Comparison of ENCODE assay signal across 1 cellular context in the genomic region with DNA sequence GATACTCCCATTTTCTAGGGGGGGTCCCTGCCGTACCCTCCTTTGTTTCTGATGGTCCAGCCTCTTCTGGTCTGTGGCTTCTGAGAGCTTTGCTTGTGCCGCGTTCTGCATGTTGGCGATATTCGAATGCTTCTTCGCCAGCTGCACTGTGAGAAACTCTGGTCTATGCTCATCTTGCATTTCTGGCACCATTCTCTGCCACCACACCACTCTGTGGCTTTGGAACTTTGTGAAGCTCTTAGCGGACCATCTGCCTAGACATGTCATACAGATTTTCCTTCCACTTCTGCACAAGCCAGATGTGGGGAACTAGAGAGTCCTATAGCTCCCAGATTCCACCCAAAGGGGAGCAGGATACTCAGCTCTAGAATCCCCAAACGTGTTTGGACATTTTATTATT.
TF ChIP-seq lines count a peak whose summit lies in the region.

No MANE protein-coding gene starts in this region.

TF ChIP-seq in GM23338, 12 proteins besides CTCF, POLR2A, EP300 and RAD21 (continued from another document):
- no peak for TF ChIP-seq POLR2AphosphoS5 (IDR thresholded peaks at IDR 0.05; ENCODE audit: low read depth)
- TF ChIP-seq CREB1 (CRISPR knock-in tag; IDR thresholded peaks at IDR 0.05; ENCODE audit: low read depth): no peak
- no peak for TF ChIP-seq ZNF331 (CRISPR knock-in tag; IDR thresholded peaks at IDR 0.05; ENCODE audit: low read depth)
- TF ChIP-seq EZH2 (IDR thresholded peaks at IDR 0.05; ENCODE audit: low read depth, unreplicated experiment): no peak
- no peak for TF ChIP-seq JUNB (IDR thresholded peaks at IDR 0.05; ENCODE audit: unreplicated experiment)
- TF ChIP-seq, protein P1, sequence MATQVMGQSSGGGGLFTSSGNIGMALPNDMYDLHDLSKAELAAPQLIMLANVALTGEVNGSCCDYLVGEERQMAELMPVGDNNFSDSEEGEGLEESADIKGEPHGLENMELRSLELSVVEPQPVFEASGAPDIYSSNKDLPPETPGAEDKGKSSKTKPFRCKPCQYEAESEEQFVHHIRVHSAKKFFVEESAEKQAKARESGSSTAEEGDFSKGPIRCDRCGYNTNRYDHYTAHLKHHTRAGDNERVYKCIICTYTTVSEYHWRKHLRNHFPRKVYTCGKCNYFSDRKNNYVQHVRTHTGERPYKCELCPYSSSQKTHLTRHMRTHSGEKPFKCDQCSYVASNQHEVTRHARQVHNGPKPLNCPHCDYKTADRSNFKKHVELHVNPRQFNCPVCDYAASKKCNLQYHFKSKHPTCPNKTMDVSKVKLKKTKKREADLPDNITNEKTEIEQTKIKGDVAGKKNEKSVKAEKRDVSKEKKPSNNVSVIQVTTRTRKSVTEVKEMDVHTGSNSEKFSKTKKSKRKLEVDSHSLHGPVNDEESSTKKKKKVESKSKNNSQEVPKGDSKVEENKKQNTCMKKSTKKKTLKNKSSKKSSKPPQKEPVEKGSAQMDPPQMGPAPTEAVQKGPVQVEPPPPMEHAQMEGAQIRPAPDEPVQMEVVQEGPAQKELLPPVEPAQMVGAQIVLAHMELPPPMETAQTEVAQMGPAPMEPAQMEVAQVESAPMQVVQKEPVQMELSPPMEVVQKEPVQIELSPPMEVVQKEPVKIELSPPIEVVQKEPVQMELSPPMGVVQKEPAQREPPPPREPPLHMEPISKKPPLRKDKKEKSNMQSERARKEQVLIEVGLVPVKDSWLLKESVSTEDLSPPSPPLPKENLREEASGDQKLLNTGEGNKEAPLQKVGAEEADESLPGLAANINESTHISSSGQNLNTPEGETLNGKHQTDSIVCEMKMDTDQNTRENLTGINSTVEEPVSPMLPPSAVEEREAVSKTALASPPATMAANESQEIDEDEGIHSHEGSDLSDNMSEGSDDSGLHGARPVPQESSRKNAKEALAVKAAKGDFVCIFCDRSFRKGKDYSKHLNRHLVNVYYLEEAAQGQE (IDR thresholded peaks at IDR 0.05; ENCODE audit: unreplicated experiment): no peak
- TF ChIP-seq NANOG (IDR thresholded peaks at IDR 0.05; ENCODE audit: borderline replicate concordance): no peak
- no peak for TF ChIP-seq STAT1 (IDR thresholded peaks at IDR 0.05; ENCODE audit: unreplicated experiment)
- TF ChIP-seq, protein P2, sequence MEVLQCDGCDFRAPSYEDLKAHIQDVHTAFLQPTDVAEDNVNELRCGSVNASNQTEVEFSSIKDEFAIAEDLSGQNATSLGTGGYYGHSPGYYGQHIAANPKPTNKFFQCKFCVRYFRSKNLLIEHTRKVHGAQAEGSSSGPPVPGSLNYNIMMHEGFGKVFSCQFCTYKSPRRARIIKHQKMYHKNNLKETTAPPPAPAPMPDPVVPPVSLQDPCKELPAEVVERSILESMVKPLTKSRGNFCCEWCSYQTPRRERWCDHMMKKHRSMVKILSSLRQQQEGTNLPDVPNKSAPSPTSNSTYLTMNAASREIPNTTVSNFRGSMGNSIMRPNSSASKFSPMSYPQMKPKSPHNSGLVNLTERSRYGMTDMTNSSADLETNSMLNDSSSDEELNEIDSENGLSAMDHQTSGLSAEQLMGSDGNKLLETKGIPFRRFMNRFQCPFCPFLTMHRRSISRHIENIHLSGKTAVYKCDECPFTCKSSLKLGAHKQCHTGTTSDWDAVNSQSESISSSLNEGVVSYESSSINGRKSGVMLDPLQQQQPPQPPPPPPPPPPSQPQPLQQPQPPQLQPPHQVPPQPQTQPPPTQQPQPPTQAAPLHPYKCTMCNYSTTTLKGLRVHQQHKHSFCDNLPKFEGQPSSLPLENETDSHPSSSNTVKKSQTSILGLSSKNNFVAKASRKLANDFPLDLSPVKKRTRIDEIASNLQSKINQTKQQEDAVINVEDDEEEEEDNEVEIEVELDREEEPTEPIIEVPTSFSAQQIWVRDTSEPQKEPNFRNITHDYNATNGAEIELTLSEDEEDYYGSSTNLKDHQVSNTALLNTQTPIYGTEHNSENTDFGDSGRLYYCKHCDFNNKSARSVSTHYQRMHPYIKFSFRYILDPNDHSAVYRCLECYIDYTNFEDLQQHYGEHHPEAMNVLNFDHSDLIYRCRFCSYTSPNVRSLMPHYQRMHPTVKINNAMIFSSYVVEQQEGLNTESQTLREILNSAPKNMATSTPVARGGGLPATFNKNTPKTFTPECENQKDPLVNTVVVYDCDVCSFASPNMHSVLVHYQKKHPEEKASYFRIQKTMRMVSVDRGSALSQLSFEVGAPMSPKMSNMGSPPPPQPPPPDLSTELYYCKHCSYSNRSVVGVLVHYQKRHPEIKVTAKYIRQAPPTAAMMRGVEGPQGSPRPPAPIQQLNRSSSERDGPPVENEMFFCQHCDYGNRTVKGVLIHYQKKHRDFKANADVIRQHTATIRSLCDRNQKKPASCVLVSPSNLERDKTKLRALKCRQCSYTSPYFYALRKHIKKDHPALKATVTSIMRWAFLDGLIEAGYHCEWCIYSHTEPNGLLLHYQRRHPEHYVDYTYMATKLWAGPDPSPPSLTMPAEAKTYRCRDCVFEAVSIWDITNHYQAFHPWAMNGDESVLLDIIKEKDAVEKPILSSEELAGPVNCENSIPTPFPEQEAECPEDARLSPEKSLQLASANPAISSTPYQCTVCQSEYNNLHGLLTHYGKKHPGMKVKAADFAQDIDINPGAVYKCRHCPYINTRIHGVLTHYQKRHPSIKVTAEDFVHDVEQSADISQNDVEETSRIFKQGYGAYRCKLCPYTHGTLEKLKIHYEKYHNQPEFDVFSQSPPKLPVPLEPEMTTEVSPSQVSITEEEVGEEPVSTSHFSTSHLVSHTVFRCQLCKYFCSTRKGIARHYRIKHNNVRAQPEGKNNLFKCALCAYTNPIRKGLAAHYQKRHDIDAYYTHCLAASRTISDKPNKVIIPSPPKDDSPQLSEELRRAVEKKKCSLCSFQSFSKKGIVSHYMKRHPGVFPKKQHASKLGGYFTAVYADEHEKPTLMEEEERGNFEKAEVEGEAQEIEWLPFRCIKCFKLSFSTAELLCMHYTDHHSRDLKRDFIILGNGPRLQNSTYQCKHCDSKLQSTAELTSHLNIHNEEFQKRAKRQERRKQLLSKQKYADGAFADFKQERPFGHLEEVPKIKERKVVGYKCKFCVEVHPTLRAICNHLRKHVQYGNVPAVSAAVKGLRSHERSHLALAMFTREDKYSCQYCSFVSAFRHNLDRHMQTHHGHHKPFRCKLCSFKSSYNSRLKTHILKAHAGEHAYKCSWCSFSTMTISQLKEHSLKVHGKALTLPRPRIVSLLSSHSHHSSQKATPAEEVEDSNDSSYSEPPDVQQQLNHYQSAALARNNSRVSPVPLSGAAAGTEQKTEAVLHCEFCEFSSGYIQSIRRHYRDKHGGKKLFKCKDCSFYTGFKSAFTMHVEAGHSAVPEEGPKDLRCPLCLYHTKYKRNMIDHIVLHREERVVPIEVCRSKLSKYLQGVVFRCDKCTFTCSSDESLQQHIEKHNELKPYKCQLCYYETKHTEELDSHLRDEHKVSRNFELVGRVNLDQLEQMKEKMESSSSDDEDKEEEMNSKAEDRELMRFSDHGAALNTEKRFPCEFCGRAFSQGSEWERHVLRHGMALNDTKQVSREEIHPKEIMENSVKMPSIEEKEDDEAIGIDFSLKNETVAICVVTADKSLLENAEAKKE (CRISPR knock-in tag; IDR thresholded peaks at IDR 0.05): no peak
- TF ChIP-seq EZH2phosphoT487 (IDR thresholded peaks at IDR 0.05; ENCODE audit: unreplicated experiment): no peak
